Comparison of ENCODE assay signal across 1 cellular context in genomic region chr20:34515484-34516037, GRCh38.
TF ChIP-seq lines count a peak whose summit lies in the region.

No MANE protein-coding gene starts in this region.

TF ChIP-seq in HepG2, 621 proteins besides CTCF, POLR2A, EP300 and RAD21 (continued from another document and continues in another):
- TF ChIP-seq NFAT5 (CRISPR knock-in tag; IDR thresholded peaks at IDR 0.05) (no peak), GTF3A (CRISPR knock-in tag; conservative IDR thresholded peaks at IDR 0.05) (peak; percentile 62; the same call in 1 of the 2 replicates), ZSCAN9 (CRISPR knock-in tag; IDR thresholded peaks at IDR 0.05; ENCODE audit: borderline replicate concordance) (no peak), ZNF235 (CRISPR knock-in tag; IDR thresholded peaks at IDR 0.05; ENCODE audit: borderline replicate concordance) (no peak; the same call in 1 of the 2 replicates), SUZ12 (IDR thresholded peaks at IDR 0.05; ENCODE audit: low read depth, low read length) (no peak), NFE2L1 (CRISPR knock-in tag; IDR thresholded peaks at IDR 0.05; ENCODE audit: borderline replicate concordance) (no peak), ZFAT (CRISPR knock-in tag; conservative IDR thresholded peaks at IDR 0.05) (no peak; the same call in 1 of the 2 replicates), SIX4 (CRISPR knock-in tag; IDR thresholded peaks at IDR 0.05) (no peak), NAIF1 (CRISPR knock-in tag; IDR thresholded peaks at IDR 0.05; ENCODE audit: borderline replicate concordance) (no peak), CBX1 (IDR thresholded peaks at IDR 0.05; ENCODE audit: low read depth) (no peak), ZFP82 (CRISPR knock-in tag; IDR thresholded peaks at IDR 0.05; ENCODE audit: borderline replicate concordance) (peak; percentile 32; the same call in 1 of the 2 replicates), USF2 (IDR thresholded peaks at IDR 0.05; ENCODE audit: low read depth, low read length) (no peak), USF2 (CRISPR knock-in tag; IDR thresholded peaks at IDR 0.05; ENCODE audit: borderline replicate concordance) (no peak), HMG20B (CRISPR knock-in tag; conservative IDR thresholded peaks at IDR 0.05) (no peak), AHR (CRISPR knock-in tag; IDR thresholded peaks at IDR 0.05) (no peak), NCOA2 (CRISPR knock-in tag; IDR thresholded peaks at IDR 0.05) (no peak), NCOR1 (IDR thresholded peaks at IDR 0.05; ENCODE audit: borderline replicate concordance, low read length) (no peak), ARID2 (CRISPR knock-in tag; IDR thresholded peaks at IDR 0.05; ENCODE audit: borderline replicate concordance) (peak; percentile 90; the same call in 1 of the 2 replicates), FOXJ3 (CRISPR knock-in tag; IDR thresholded peaks at IDR 0.05; ENCODE audit: borderline replicate concordance) (no peak), ZNF552 (CRISPR knock-in tag; IDR thresholded peaks at IDR 0.05; ENCODE audit: borderline replicate concordance) (no peak), ZNF24 (IDR thresholded peaks at IDR 0.05) (no peak), ZNF205 (CRISPR knock-in tag; IDR thresholded peaks at IDR 0.05) (no peak), SOX5 (CRISPR knock-in tag; IDR thresholded peaks at IDR 0.05; ENCODE audit: borderline replicate concordance) (no peak; the same call in 1 of the 2 replicates), ZFP90 (CRISPR knock-in tag; IDR thresholded peaks at IDR 0.05; ENCODE audit: borderline replicate concordance) (0 out of 2 replicates have a peak, but pooled peaks have one; percentile 61), ZBTB25 (CRISPR knock-in tag; IDR thresholded peaks at IDR 0.05) (no peak), POLR2AphosphoS2 (IDR thresholded peaks at IDR 0.05; ENCODE audit: low read depth, low read length) (no peak), ZMYM2 (CRISPR knock-in tag; IDR thresholded peaks at IDR 0.05) (no peak), KAT7 (CRISPR knock-in tag; IDR thresholded peaks at IDR 0.05; ENCODE audit: borderline replicate concordance) (0 out of 2 replicates have a peak, but pooled peaks have one; percentile 54), TBX3 (IDR thresholded peaks at IDR 0.05; ENCODE audit: borderline replicate concordance) (no peak), XBP1 (CRISPR knock-in tag; IDR thresholded peaks at IDR 0.05) (no peak), AFF4 (CRISPR knock-in tag; IDR thresholded peaks at IDR 0.05) (no peak), RBM39 (IDR thresholded peaks at IDR 0.05; ENCODE audit: low read depth, low read length, poor library complexity, severe bottlenecking) (no peak), ELF3 (CRISPR knock-in tag; IDR thresholded peaks at IDR 0.05) (peak; percentile 4; the same call in 1 of the 2 replicates), ZNF354B (CRISPR knock-in tag; IDR thresholded peaks at IDR 0.05) (no peak), HIVEP1 (CRISPR knock-in tag; IDR thresholded peaks at IDR 0.05) (peak; percentile 66; the same call in 1 of the 2 replicates), SKI (IDR thresholded peaks at IDR 0.05; ENCODE audit: partially characterized antibody) (no peak), JUN (CRISPR knock-in tag; IDR thresholded peaks at IDR 0.05) (peak; percentile 43; the same call in 1 of the 2 replicates), ISL2 (CRISPR knock-in tag; IDR thresholded peaks at IDR 0.05) (no peak), CREBL2 (CRISPR knock-in tag; IDR thresholded peaks at IDR 0.05; ENCODE audit: borderline replicate concordance) (no peak), KLF12 (CRISPR knock-in tag; IDR thresholded peaks at IDR 0.05; ENCODE audit: borderline replicate concordance) (no peak), ZNF7 (CRISPR knock-in tag; IDR thresholded peaks at IDR 0.05) (no peak), HOXA5 (CRISPR knock-in tag; IDR thresholded peaks at IDR 0.05) (peak; percentile 31; the same call in 1 of the 2 replicates), ZNF746 (CRISPR knock-in tag; IDR thresholded peaks at IDR 0.05) (peak; percentile 12; the same call in 1 of the 2 replicates), MLLT10 (CRISPR knock-in tag; IDR thresholded peaks at IDR 0.05) (no peak)
- TF ChIP-seq, protein P1, sequence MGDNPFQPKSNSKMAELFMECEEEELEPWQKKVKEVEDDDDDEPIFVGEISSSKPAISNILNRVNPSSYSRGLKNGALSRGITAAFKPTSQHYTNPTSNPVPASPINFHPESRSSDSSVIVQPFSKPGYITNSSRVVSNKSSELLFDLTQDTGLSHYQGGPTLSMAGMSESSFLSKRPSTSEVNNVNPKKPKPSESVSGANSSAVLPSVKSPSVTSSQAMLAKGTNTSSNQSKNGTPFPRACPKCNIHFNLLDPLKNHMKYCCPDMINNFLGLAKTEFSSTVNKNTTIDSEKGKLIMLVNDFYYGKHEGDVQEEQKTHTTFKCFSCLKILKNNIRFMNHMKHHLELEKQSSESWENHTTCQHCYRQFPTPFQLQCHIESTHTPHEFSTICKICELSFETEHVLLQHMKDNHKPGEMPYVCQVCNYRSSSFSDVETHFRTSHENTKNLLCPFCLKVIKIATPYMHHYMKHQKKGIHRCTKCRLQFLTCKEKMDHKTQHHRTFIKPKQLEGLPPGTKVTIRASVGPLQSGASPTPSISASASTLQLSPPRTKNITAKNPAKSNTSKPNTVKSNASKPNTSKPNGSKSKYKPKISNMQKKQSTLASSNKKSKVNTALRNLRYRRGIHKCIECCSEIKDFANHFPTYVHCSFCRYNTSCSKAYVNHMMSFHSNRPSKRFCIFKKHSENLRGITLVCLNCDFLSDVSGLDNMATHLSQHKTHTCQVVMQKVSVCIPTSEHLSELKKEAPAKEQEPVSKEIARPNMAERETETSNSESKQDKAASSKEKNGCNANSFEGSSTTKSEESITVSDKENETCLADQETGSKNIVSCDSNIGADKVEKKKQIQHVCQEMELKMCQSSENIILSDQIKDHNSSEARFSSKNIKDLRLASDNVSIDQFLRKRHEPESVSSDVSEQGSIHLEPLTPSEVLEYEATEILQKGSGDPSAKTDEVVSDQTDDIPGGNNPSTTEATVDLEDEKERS (CRISPR knock-in tag; IDR thresholded peaks at IDR 0.05): peak; percentile 87; the same call in 1 of the 2 replicates
- TF ChIP-seq, protein P2, sequence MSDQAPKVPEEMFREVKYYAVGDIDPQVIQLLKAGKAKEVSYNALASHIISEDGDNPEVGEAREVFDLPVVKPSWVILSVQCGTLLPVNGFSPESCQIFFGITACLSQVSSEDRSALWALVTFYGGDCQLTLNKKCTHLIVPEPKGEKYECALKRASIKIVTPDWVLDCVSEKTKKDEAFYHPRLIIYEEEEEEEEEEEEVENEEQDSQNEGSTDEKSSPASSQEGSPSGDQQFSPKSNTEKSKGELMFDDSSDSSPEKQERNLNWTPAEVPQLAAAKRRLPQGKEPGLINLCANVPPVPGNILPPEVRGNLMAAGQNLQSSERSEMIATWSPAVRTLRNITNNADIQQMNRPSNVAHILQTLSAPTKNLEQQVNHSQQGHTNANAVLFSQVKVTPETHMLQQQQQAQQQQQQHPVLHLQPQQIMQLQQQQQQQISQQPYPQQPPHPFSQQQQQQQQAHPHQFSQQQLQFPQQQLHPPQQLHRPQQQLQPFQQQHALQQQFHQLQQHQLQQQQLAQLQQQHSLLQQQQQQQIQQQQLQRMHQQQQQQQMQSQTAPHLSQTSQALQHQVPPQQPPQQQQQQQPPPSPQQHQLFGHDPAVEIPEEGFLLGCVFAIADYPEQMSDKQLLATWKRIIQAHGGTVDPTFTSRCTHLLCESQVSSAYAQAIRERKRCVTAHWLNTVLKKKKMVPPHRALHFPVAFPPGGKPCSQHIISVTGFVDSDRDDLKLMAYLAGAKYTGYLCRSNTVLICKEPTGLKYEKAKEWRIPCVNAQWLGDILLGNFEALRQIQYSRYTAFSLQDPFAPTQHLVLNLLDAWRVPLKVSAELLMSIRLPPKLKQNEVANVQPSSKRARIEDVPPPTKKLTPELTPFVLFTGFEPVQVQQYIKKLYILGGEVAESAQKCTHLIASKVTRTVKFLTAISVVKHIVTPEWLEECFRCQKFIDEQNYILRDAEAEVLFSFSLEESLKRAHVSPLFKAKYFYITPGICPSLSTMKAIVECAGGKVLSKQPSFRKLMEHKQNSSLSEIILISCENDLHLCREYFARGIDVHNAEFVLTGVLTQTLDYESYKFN (CRISPR knock-in tag; conservative IDR thresholded peaks at IDR 0.05): no peak
- TF ChIP-seq, protein P3, sequence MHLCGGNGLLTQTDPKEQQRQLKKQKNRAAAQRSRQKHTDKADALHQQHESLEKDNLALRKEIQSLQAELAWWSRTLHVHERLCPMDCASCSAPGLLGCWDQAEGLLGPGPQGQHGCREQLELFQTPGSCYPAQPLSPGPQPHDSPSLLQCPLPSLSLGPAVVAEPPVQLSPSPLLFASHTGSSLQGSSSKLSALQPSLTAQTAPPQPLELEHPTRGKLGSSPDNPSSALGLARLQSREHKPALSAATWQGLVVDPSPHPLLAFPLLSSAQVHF (CRISPR knock-in tag; IDR thresholded peaks at IDR 0.05): no peak
